10 cellular contexts compared by ENCODE assay signal in the genomic region with DNA sequence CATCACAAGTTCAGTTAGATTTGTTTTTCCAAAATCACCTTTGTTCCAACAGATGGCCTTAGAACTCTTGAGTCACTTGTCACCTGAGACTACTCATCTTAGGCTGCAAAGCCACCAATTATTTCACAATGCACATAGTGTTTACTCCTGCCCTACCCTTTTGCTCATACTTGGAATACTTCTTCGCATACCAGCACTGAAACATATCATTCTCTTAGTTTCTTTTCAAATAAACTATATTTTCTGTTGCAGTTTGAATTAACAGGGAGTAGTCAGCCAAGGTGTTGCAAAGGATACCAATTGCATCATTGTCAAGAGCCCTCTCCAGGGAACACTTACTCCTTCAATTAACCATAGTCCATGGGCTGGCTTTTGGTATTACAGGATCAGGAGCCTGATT.
A peak's percentile ranks its signal among the peaks of the same experiment; 100 is the strongest.
DNase-seq lines count a peak whose midpoint lies in the region; ATAC-seq and TF ChIP-seq lines count a peak whose summit lies in the region.
"Had no signal": no experiment of that assay in that cellular context is flagged by ENCODE, and none has a peak within 500 bp of the region (broad histone marks: within the 10 kb centered on the region; RNA-seq: fewer than 3 reads in every experiment).

No MANE protein-coding gene starts in this region.

- H3K27ac ChIP-seq in lower lobe of right lung (peak overlapping the region; percentile 18), dorsolateral prefrontal cortex (no peak overlapping the region)

- POLR2A ChIA-PET in BJ (lab: Charles Lee): no interaction called here

- TF ChIP-seq CTCF in BJ (IDR thresholded peaks at IDR 0.05; ENCODE audit: insufficient read depth, low read depth, low read length): no peak
- no peak for TF ChIP-seq CTCF in astrocyte of the spinal cord (IDR thresholded peaks at IDR 0.05; ENCODE audit: low read depth, low read length)
- no peak for TF ChIP-seq CTCF in lower lobe of right lung (IDR thresholded peaks at IDR 0.05)
- TF ChIP-seq CTCF in dorsolateral prefrontal cortex (IDR thresholded peaks at IDR 0.05 in 54 of 56, conservative IDR thresholded peaks at IDR 0.05 in 2 of 56; ENCODE audit: low read depth in 1 of 56, partially characterized antibody in 56 of 56): no peak

- H3K27me3 ChIP-seq in BJ (ENCODE audit: control insufficient read depth, insufficient read depth, low read length) (no peaks in the 10 kb centered on the region), lower lobe of right lung (ENCODE audit: low read depth) (no peaks in the 10 kb centered on the region), dorsolateral prefrontal cortex (no peaks in the 10 kb centered on the region)

- H3K4me3 ChIP-seq in BJ (ENCODE audit: low read depth, low read length) (no peak overlapping the region), astrocyte of the spinal cord (ENCODE audit: low read depth, low read length) (no peak overlapping the region), lower lobe of right lung (no peak overlapping the region), dorsolateral prefrontal cortex (no peak overlapping the region)

- peaks cover 15% of the 10 kb centered on the region for H3K4me1 ChIP-seq in lower lobe of right lung

- DNase-seq in BJ (ENCODE audit: low read depth) (peak; percentile 26), HT1080 (ENCODE audit: low read depth) (peak; percentile 52), astrocyte of the spinal cord (ENCODE audit: low read depth, low spot score) (peak; percentile 8), lower lobe of right lung (no peak), dorsolateral prefrontal cortex (no peak), T-helper 9 cell (no peak), germinal center (ENCODE audit: low spot score) (no peak)
- DNase-seq: NCI-H1436, OCI-M1 had no signal

- H3K36me3 ChIP-seq in BJ (ENCODE audit: control insufficient read depth, insufficient read depth, low read length) (no peaks in the 10 kb centered on the region), lower lobe of right lung (no peaks in the 10 kb centered on the region)

- intact Hi-C loops in lower lobe of right lung (cut with DNase I) (no loop called here), dorsolateral prefrontal cortex (cut with DNase I) (no loop called here)

- in situ Hi-C loops in astrocyte of the spinal cord (cut with HindIII; ENCODE audit: low sequenced_read_pairs): no loop called here

- ATAC-seq in lower lobe of right lung (peak; percentile 82 to 88), HG03196 (IDR thresholded peaks at IDR 0.05; ENCODE audit: unreplicated experiment) (no peak)

- CTCF ChIA-PET in BJ (lab: Yijun Ruan, JAX): no interaction called here

- peaks cover 4% of the 10 kb centered on the region for H3K9me3 ChIP-seq in lower lobe of right lung

Comparison
In these comparisons a context has a peak if more than half of its experiments do, and no peak if none do; other contexts are left out.
1. DNase-seq: peak in BJ (single experiment), HT1080 (single experiment) and astrocyte of the spinal cord (single experiment); none in lower lobe of right lung (single experiment), dorsolateral prefrontal cortex (0 of 10), T-helper 9 cell (single experiment) and germinal center (single experiment).